ENCODE assay signal across 10 cellular contexts in genomic region chr7:45689011-45689796, GRCh38.
A peak's percentile ranks its signal among the peaks of the same experiment; 100 is the strongest.
DNase-seq lines count a peak whose midpoint lies in the region; ATAC-seq and TF ChIP-seq lines count a peak whose summit lies in the region.
"Had no signal": no experiment of that assay in that cellular context is flagged by ENCODE, and none has a peak within 500 bp of the region (broad histone marks: within the 10 kb centered on the region; RNA-seq: fewer than 3 reads in every experiment).

No MANE protein-coding gene starts in this region.

- no peak overlapping the region for H3K4ac ChIP-seq in neuronal stem cell (ENCODE audit: low read length)

- peak; percentile 44 for DNase-seq in GM04504 (ENCODE audit: low read depth)
- DNase-seq in SK-N-SH: no peak
- DNase-seq in esophagus muscularis mucosa (ENCODE audit: extremely low spot score): peak; percentile 80
- DNase-seq in osteocyte (ENCODE audit: extremely low spot score, unreplicated experiment): peak; percentile 68
- DNase-seq in neuronal stem cell (ENCODE audit: low spot score): no peak
- DNase-seq in GM23338 (ENCODE audit: low spot score): no peak
- DNase-seq: erythroblast had no signal

- peaks cover 4 to 8% of the 10 kb centered on the region in 2 experiments; a peak in 2 of 4 replicates for H3K4me1 ChIP-seq in SK-N-SH (ENCODE audit: control insufficient read depth in 1 of 2, insufficient read depth in 2 of 2, low read depth in 1 of 2, low read length in 1 of 2)
- peaks cover 0 to 5% (median 2%) of the 10 kb centered on the region in 4 donors for H3K4me1 ChIP-seq in esophagus muscularis mucosa
- H3K4me1 ChIP-seq in neuronal stem cell (ENCODE audit: control insufficient read depth in 2 of 2, insufficient read depth in 1 of 2, low read depth in 1 of 2, low read length in 2 of 2): no peaks in the 10 kb centered on the region
- no peaks in the 10 kb centered on the region for H3K4me1 ChIP-seq in GM23338 (ENCODE audit: insufficient read depth)

- H3K4me2 ChIP-seq in SK-N-SH (no peak overlapping the region), neuronal stem cell (ENCODE audit: insufficient read depth, low read length, poor library complexity, severe bottlenecking) (no peak overlapping the region), GM23338 (no peak overlapping the region)
- H3K4me2 ChIP-seq: KMS-11 had no signal

- H3K4me3 Mint-ChIP-seq in osteocyte (ENCODE audit: unreplicated experiment): no peak overlapping the region
- no peak overlapping the region for H3K4me3 Mint-ChIP-seq in GM23338

- H3F3A ChIP-seq in SK-N-SH (replicated peaks; ENCODE audit: insufficient read depth) (no peaks in the 10 kb centered on the region), GM23338 (replicated peaks; ENCODE audit: low read depth) (no peaks in the 10 kb centered on the region)

- H3K27me3 Mint-ChIP-seq in osteocyte (ENCODE audit: unreplicated experiment) (no peaks in the 10 kb centered on the region), GM23338 (ENCODE audit: insufficient read depth, low read depth, poor library complexity) (peaks cover 2% of the 10 kb centered on the region)

- H2BK12ac ChIP-seq in neuronal stem cell (ENCODE audit: low read length): no peak overlapping the region

- intact Hi-C loops in esophagus muscularis mucosa (cut with DNase I): no loop called here

- H3K9me3 ChIP-seq in SK-N-SH (0 out of 2 replicates have a peak, but pooled peaks cover 1% of the 10 kb centered on the region), esophagus muscularis mucosa (no peaks in the 10 kb centered on the region), neuronal stem cell (replicated peaks in 1 of 2; ENCODE audit: control insufficient read depth in 2 of 2, insufficient read depth in 1 of 2, low read depth in 1 of 2, low read length in 2 of 2) (no peaks in the 10 kb centered on the region)

- no peak overlapping the region for H3K14ac ChIP-seq in neuronal stem cell (ENCODE audit: low read length)

- TF ChIP-seq CTCF in SK-N-SH (IDR thresholded peaks at IDR 0.05) (no peak), esophagus muscularis mucosa (IDR thresholded peaks at IDR 0.05) (no peak), osteocyte (IDR thresholded peaks at IDR 0.05) (no peak), GM23338 (conservative IDR thresholded peaks at IDR 0.05; ENCODE audit: low read depth in 2 of 2) (no peak)

- no peak overlapping the region for H2AK5ac ChIP-seq in neuronal stem cell (ENCODE audit: low read depth, low read length)

- H3K27me3 ChIP-seq in SK-N-SH (ENCODE audit: insufficient read depth): no peaks in the 10 kb centered on the region
- no peaks in the 10 kb centered on the region for H3K27me3 ChIP-seq in esophagus muscularis mucosa
- no peaks in the 10 kb centered on the region for H3K27me3 ChIP-seq in neuronal stem cell (ENCODE audit: control insufficient read depth in 3 of 3, insufficient read depth in 3 of 3, low read depth in 1 of 3, low read length in 3 of 3)
- H3K27me3 ChIP-seq in GM23338 (ENCODE audit: insufficient read depth): no peaks in the 10 kb centered on the region

- H4K8ac ChIP-seq in neuronal stem cell (ENCODE audit: low read depth, low read length): no peak overlapping the region

- H3K9ac ChIP-seq in SK-N-SH (no peak overlapping the region), neuronal stem cell (ENCODE audit: low read depth, low read length, poor library complexity) (no peak overlapping the region)
- H3K9ac ChIP-seq: KMS-11 had no signal

- H4K20me1 ChIP-seq in SK-N-SH (ENCODE audit: insufficient read depth) (no peaks in the 10 kb centered on the region), GM23338 (replicated peaks; ENCODE audit: insufficient read depth) (no peaks in the 10 kb centered on the region)

- WGBS in SK-N-SH (ENCODE audit: low lambda C conversion rate): 63% methylated on average over 10 of the region's 10 CpGs
- 78% methylated on average over 10 of the region's 10 CpGs for WGBS in esophagus muscularis mucosa
- WGBS in neuronal stem cell (ENCODE audit: extremely low coverage in 2 of 2, insufficient read length in 2 of 2, insufficient replicate concordance in 1 of 2), 2 donors: no CpG with 5 or more reads among the region's 10 CpGs

- no peak overlapping the region for H2BK5ac ChIP-seq in neuronal stem cell (ENCODE audit: low read length)

- no peak for TF ChIP-seq POLR2A in esophagus muscularis mucosa (IDR thresholded peaks at IDR 0.05; ENCODE audit: low read depth)

- no peaks in the 10 kb centered on the region for H3K79me2 ChIP-seq in SK-N-SH (ENCODE audit: insufficient read depth)
- H3K79me2 ChIP-seq in GM23338 (replicated peaks; ENCODE audit: insufficient read depth): no peaks in the 10 kb centered on the region

- H3K9me2 ChIP-seq in SK-N-SH (no peaks in the 10 kb centered on the region), GM23338 (ENCODE audit: insufficient read depth) (no peaks in the 10 kb centered on the region)

- H3K36me3 Mint-ChIP-seq in osteocyte (ENCODE audit: unreplicated experiment) (no peaks in the 10 kb centered on the region), GM23338 (ENCODE audit: low read depth) (peaks cover 15% of the 10 kb centered on the region)

- H3K9me3 Mint-ChIP-seq in osteocyte (ENCODE audit: unreplicated experiment): no peaks in the 10 kb centered on the region
- H3K9me3 Mint-ChIP-seq in GM23338: no peaks in the 10 kb centered on the region; the same call in 2 of the 3 replicates

- CTCF ChIA-PET in SK-N-SH (lab: Yijun Ruan, JAX): no interaction called here

- H3K27ac Mint-ChIP-seq in osteocyte (ENCODE audit: unreplicated experiment) (no peak overlapping the region), GM23338 (no peak overlapping the region)

- no peak overlapping the region for H3K23ac ChIP-seq in neuronal stem cell (ENCODE audit: low read depth, low read length, poor library complexity)

- 0 out of 2 replicates have a peak overlapping the region, but pooled peaks have one; percentile 52 for H2AFZ ChIP-seq in SK-N-SH (ENCODE audit: low read depth)
- H2AFZ ChIP-seq in neuronal stem cell (ENCODE audit: low read length): no peak overlapping the region
- H2AFZ ChIP-seq in GM23338: no peak overlapping the region

- H3K4me1 Mint-ChIP-seq in osteocyte (ENCODE audit: unreplicated experiment): no peaks in the 10 kb centered on the region
- H3K4me1 Mint-ChIP-seq in GM23338: no peaks in the 10 kb centered on the region; the same call in 2 of the 3 replicates

- no peak overlapping the region for H3K18ac ChIP-seq in neuronal stem cell (ENCODE audit: low read length)

- H3K4me3 ChIP-seq in SK-N-SH (ENCODE audit: low read depth in 2 of 2, low read length in 1 of 2) (no peak overlapping the region), esophagus muscularis mucosa (no peak overlapping the region), neuronal stem cell (ENCODE audit: low read length in 2 of 2) (no peak overlapping the region), GM23338 (no peak overlapping the region)

- H3K36me3 ChIP-seq in SK-N-SH (replicated peaks in 1 of 2; ENCODE audit: control insufficient read depth in 1 of 2, insufficient read depth in 2 of 2, low read length in 1 of 2): peaks cover 0 to 12% of the 10 kb centered on the region in 2 experiments
- H3K36me3 ChIP-seq in esophagus muscularis mucosa: peaks cover 0 to 3% (median 0%) of the 10 kb centered on the region in 4 donors
- peaks cover 0 to 2% of the 10 kb centered on the region in 2 donors for H3K36me3 ChIP-seq in neuronal stem cell (replicated peaks in 1 of 2; ENCODE audit: control insufficient read depth in 2 of 2, insufficient read depth in 2 of 2, low read length in 2 of 2)
- H3K36me3 ChIP-seq in GM23338 (ENCODE audit: insufficient read depth): no peaks in the 10 kb centered on the region

- TF ChIP-seq RAD21 in SK-N-SH (IDR thresholded peaks at IDR 0.05; ENCODE audit: low read length): no peak

- ATAC-seq in HG03457 (IDR thresholded peaks at IDR 0.05; ENCODE audit: unreplicated experiment): no peak
- no peak for ATAC-seq in HG02642 (IDR thresholded peaks at IDR 0.05; ENCODE audit: poor library complexity, unreplicated experiment)
- no peak for ATAC-seq in GM23338

- no peak overlapping the region for H2BK15ac ChIP-seq in neuronal stem cell (ENCODE audit: low read length)

- POLR2A ChIA-PET in SK-N-SH (lab: Yijun Ruan, JAX): no interaction called here

- no peaks in the 10 kb centered on the region for H3K79me1 ChIP-seq in neuronal stem cell (ENCODE audit: low read depth, low read length)

- no peak overlapping the region for H2BK120ac ChIP-seq in neuronal stem cell (ENCODE audit: low read depth, low read length)

- H3K27ac ChIP-seq in SK-N-SH (ENCODE audit: low read depth in 2 of 2, low read length in 1 of 2) (no peak overlapping the region), esophagus muscularis mucosa (replicated peaks in 1 of 4) (no peak overlapping the region), neuronal stem cell (replicated peaks; ENCODE audit: low read length) (no peak overlapping the region), GM23338 (ENCODE audit: low read depth) (no peak overlapping the region)
- H3K27ac ChIP-seq: KMS-11 had no signal

- TF ChIP-seq EP300 in SK-N-SH (IDR thresholded peaks at IDR 0.05; ENCODE audit: borderline replicate concordance in 1 of 2, low read depth in 1 of 2, low read length in 1 of 2) (no peak), esophagus muscularis mucosa (IDR thresholded peaks at IDR 0.05) (no peak)

- no peak overlapping the region for H4K91ac ChIP-seq in neuronal stem cell (ENCODE audit: low read depth, low read length, poor library complexity)

TF ChIP-seq in SK-N-SH, 30 proteins besides CTCF, POLR2A, EP300 and RAD21 (continues in another document):
- TF ChIP-seq POLR2AphosphoS5 (IDR thresholded peaks at IDR 0.05; ENCODE audit: low read depth, low read length): no peak
- peak; percentile 45 for TF ChIP-seq FOSL2 (IDR thresholded peaks at IDR 0.05; ENCODE audit: borderline replicate concordance, low read depth)

TF ChIP-seq in GM23338, 12 proteins besides CTCF, POLR2A, EP300 and RAD21:
- no peak for TF ChIP-seq NANOG (IDR thresholded peaks at IDR 0.05; ENCODE audit: borderline replicate concordance)
- no peak for TF ChIP-seq EZH2 (IDR thresholded peaks at IDR 0.05; ENCODE audit: low read depth, unreplicated experiment)
TF ChIP-seq in GM23338: peak in this region for 0.

Comparison
In these comparisons a context has a peak if more than half of its experiments do, and no peak if none do; other contexts are left out.
1. DNase-seq: peak in GM04504 (single experiment), esophagus muscularis mucosa (single experiment) and osteocyte (single experiment); none in SK-N-SH (single experiment), neuronal stem cell (single experiment) and GM23338 (single experiment).